ENCODE assay signal across 8 cellular contexts in the genomic region with DNA sequence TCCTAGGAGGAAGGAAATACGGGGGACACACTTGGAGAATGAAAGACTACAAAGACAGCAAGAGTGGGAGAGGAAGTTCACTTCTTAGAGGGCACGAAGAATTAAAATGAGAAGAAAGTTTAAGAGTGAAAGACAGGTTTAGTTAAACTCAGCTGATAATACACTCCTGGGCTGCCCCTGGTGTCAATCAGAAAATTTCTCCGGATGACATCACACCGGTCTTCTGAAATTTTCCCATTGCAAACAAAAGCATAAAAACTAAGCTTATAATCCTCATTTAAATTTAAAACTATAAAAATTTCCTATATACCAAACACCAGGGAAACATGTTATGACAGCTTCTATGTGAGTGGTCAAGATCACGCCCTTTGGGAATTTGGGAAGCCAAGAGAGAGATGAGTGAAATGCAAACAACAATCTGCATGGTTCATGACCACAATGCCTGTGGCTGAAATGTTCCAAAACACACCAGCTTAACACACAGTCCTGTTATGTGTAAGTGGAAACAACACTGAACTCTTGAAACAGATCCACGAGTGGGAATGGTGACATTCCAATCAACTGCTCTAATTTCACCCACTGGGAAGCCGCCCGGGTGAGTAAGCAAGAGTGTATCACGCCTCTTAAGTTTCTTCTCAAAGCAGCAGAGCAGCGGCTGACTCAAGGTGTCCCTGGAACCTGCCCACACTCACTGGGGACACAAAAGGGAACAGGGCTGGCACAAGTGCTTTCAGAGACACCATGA. TPM values are rescaled to one million over a fixed set of nuclear protein-coding genes. Genes with fewer than 3 reads are reported as not detected.
DNase-seq lines count a peak whose midpoint lies in the region; ATAC-seq and TF ChIP-seq lines count a peak whose summit lies in the region.

No MANE protein-coding gene starts in this region.

- H3K4me3 ChIP-seq in Panc1 (ENCODE audit: low read depth in 2 of 2, low read length in 2 of 2), result no peak overlapping the region

- ATAC-seq in Panc1, result no peak
- no peak for ATAC-seq in GM19452 (IDR thresholded peaks at IDR 0.05; ENCODE audit: unreplicated experiment)
- no peak for ATAC-seq in GM18519 (IDR thresholded peaks at IDR 0.05; ENCODE audit: low FRiP score, unreplicated experiment)

- H3K4me1 Mint-ChIP-seq in CD14-positive monocyte, result peaks cover 88% of the 10 kb centered on the region

- CTCF ChIA-PET in Panc1 (lab: Charles Lee), result interaction anchor here (1.1 kb wide), 1 partner anchor 272 kb away, joined by 3 read pairs; no protein-coding TSS in a partner anchor

- in situ Hi-C loops in Panc1 (cut with HindIII; ENCODE audit: low pct_unique_long_range_greater_than_20kb, low sequenced_read_pairs), result no loop called here

- no peaks in the 10 kb centered on the region for H3K27me3 ChIP-seq in Panc1 (ENCODE audit: control insufficient read depth, insufficient read depth, low read length)

- peaks cover 0 to 3% (median 3%) of the 10 kb centered on the region in 3 donors for H3K27me3 Mint-ChIP-seq in CD14-positive monocyte (ENCODE audit: low read depth in 3 of 3)

- H3K4me1 ChIP-seq in Panc1 (ENCODE audit: control insufficient read depth, insufficient read depth, low read length), result peaks cover 81% of the 10 kb centered on the region

- H3K4me3 Mint-ChIP-seq in CD14-positive monocyte, result no peak overlapping the region

- intact Hi-C loops in CD14-positive monocyte (cut with micrococcal nuclease) (loop anchor here in 1 of 2 donors (10.0 kb wide), 1 partner anchor 51 kb away; a partner anchor contains a TSS), Panc1 (cut with micrococcal nuclease; ENCODE audit: unreplicated experiment) (no loop called here)

- H3K36me3 Mint-ChIP-seq in CD14-positive monocyte, result no peaks in the 10 kb centered on the region

- H3K27ac Mint-ChIP-seq in CD14-positive monocyte, result peak overlapping the region in 6 of 7 donors; percentile 47 to 88 (median 72)

- TF ChIP-seq CTCF in CD14-positive monocyte (IDR thresholded peaks at IDR 0.05), result no peak
- TF ChIP-seq CTCF in Panc1 (IDR thresholded peaks at IDR 0.05), result no peak

- no peaks in the 10 kb centered on the region for H3K9me3 Mint-ChIP-seq in CD14-positive monocyte

- H3K27ac ChIP-seq in Panc1 (ENCODE audit: low read length), result peak overlapping the region; percentile 82

- BruUV-seq in Panc1 (replicated peaks; lab: Mats Ljungman, UMichigan), result no TSS peak

- no peaks in the 10 kb centered on the region for H3K36me3 ChIP-seq in Panc1 (ENCODE audit: control insufficient read depth, insufficient read depth, low read length)

- H3K9me3 ChIP-seq in Panc1 (ENCODE audit: control insufficient read depth, insufficient read depth, low read depth, low read length), result no peaks in the 10 kb centered on the region

- DNase-seq in CD14-positive monocyte (ENCODE audit: low spot score), result no peak
- no peak for DNase-seq in Panc1 (ENCODE audit: low read depth, low spot score)
- peak; percentile 69 for DNase-seq in dedifferentiated amniotic fluid mesenchymal stem cell (ENCODE audit: extremely low spot score)
- peak; percentile 45 for DNase-seq in occipital lobe (lab: John Stamatoyannopoulos, UW)
- DNase-seq in NCI-H524 treated with DMSO at 0.1 percent for 48 hours (lab: John Stamatoyannopoulos, UW), result no peak
- DNase-seq in ureter (ENCODE audit: low spot score), result no peak

- POLR2A ChIA-PET in Panc1 (lab: Charles Lee), result no interaction called here

RNA-seq across cellular contexts. Expression of a gene that starts 49.0 kb away (rescaled TPM):
- 1 to 10 TPM; 3.7 to 4.2 TPM for polyA plus RNA-seq in CD14-positive monocyte
- 102 TPM for total RNA-seq in Panc1 (2021; ENCODE audit: unreplicated experiment)
- 75.9 TPM for polyA plus RNA-seq in Panc1 (2012; ENCODE audit: insufficient read length)
- total RNA-seq in occipital lobe, result 9.5 TPM
- 134 TPM for total RNA-seq in ureter

RNA-seq across cellular contexts. Expression of a gene that starts 51.1 kb away (rescaled TPM):
- 1 to 10 TPM in 1 of 2 donors, under 1 TPM in 1; 0.23 to 1.5 TPM for polyA plus RNA-seq in CD14-positive monocyte
- total RNA-seq in Panc1 (2021; ENCODE audit: unreplicated experiment), result 0.31 TPM
- 0.17 TPM for polyA plus RNA-seq in Panc1 (2012; ENCODE audit: insufficient read length)
- not detected for total RNA-seq in occipital lobe
- total RNA-seq in ureter, result 2.5 TPM

Comparison
In these comparisons a context has a peak if more than half of its experiments do, and no peak if none do; other contexts are left out.
1. DNase-seq: peak in dedifferentiated amniotic fluid mesenchymal stem cell (single experiment) and occipital lobe (single experiment); none in CD14-positive monocyte (single experiment), Panc1 (single experiment), NCI-H524 treated with DMSO at 0.1 percent for 48 hours (single experiment) and ureter (single experiment).